Comparison of ENCODE assay signal across 8 cellular contexts in genomic region chr1:149103109-149104081, GRCh38. TPM values are rescaled to one million over a fixed set of nuclear protein-coding genes. Genes with fewer than 3 reads are reported as not detected.
A peak's percentile ranks its signal among the peaks of the same experiment; 100 is the strongest.
DNase-seq lines count a peak whose midpoint lies in the region; ATAC-seq and TF ChIP-seq lines count a peak whose summit lies in the region.
"Not testable (repeated sequence)": the region's sequence is repeated elsewhere in the genome, so short reads cannot be mapped to it uniquely, and the experiment has no call there.

Gene NBPF9, minus strand, starts transcription at chr1:149103551. Its CDS starts 21,412 bp downstream, at chr1:149082139.

- peak within 1 kb of the TSS; percentile 79; the same call in 1 of the 2 replicates for H3K27ac Mint-ChIP-seq in WTC11
- H3K27ac Mint-ChIP-seq in MCF 10A (ENCODE audit: low read depth, unreplicated experiment), result peak within 1 kb of the TSS; percentile 39

- not testable (repeated sequence) for H3K4me1 ChIP-seq in iPS-20b (ENCODE audit: insufficient read depth, low read length); uterus

- BruUV-seq in MCF 10A (replicated peaks; lab: Mats Ljungman, UMichigan), result TSS peak; percentile 47

- ATAC-seq in GM18520 (IDR thresholded peaks at IDR 0.05; ENCODE audit: unreplicated experiment), result peak; percentile 70
- peak; percentile 97 for ATAC-seq in HG02885 (IDR thresholded peaks at IDR 0.05; ENCODE audit: poor library complexity, unreplicated experiment)
- peak; percentile 98 for ATAC-seq in WTC11
- ATAC-seq in sciatic nerve, result peak; percentile 99

- POLR2A ChIA-PET in WTC11 (lab: Charles Lee); MCF 10A (lab: Yijun Ruan, JAX): not testable (repeated sequence)

- DNase-seq in NCI-H1694 treated with DMSO at 0.1 percent for 48 hours (lab: John Stamatoyannopoulos, UW), result peak; percentile 12
- peak; percentile 57 for DNase-seq in WTC11 (ENCODE audit: low spot score)
- DNase-seq in MCF 10A (ENCODE audit: unreplicated experiment), result peak; percentile 44
- peak; percentile 67 for DNase-seq in sciatic nerve (ENCODE audit: low spot score)
- peak; percentile 47 to 72 for DNase-seq in uterus

- not testable (repeated sequence) for H3K36me3 ChIP-seq in iPS-20b (ENCODE audit: insufficient read depth, low read depth, low read length); uterus

- not testable (repeated sequence) for H3K27ac ChIP-seq in iPS-20b (ENCODE audit: low read length)
- peak within 1 kb of the TSS; percentile 71 to 87 for H3K27ac ChIP-seq in uterus

- H3K27me3 ChIP-seq in iPS-20b (ENCODE audit: insufficient read depth, low read length); uterus: not testable (repeated sequence)

- TF ChIP-seq POLR2A in uterus (IDR thresholded peaks at IDR 0.05), result peak in 1 of 2 donors; percentile 43

- not testable (repeated sequence) for H3K9me3 ChIP-seq in iPS-20b (ENCODE audit: insufficient read depth, low read depth, low read length); uterus

- H3K4me1 Mint-ChIP-seq in WTC11; MCF 10A (ENCODE audit: insufficient read depth, unreplicated experiment): not testable (repeated sequence)

- intact Hi-C loops in MCF 10A (cut with micrococcal nuclease); sciatic nerve (cut with DNase I); uterus (cut with DNase I; ENCODE audit: low total_unique reads): not testable (repeated sequence)

- H3K27me3 Mint-ChIP-seq in WTC11 (ENCODE audit: low read depth), result peaks cover 34% of the 10 kb centered on the region
- H3K27me3 Mint-ChIP-seq in MCF 10A (ENCODE audit: insufficient read depth, unreplicated experiment), result not testable (repeated sequence)

- H3K9me3 Mint-ChIP-seq in WTC11; MCF 10A (ENCODE audit: unreplicated experiment): not testable (repeated sequence)

- not testable (repeated sequence) for TF ChIP-seq CTCF in WTC11 (IDR thresholded peaks at IDR 0.05); MCF 10A (IDR thresholded peaks at IDR 0.05; ENCODE audit: unreplicated experiment)
- TF ChIP-seq CTCF in uterus (IDR thresholded peaks at IDR 0.05), result peak in 1 of 4 experiments; percentile 6

- not testable (repeated sequence) for H3K9ac ChIP-seq in iPS-20b (ENCODE audit: low read depth, low read length)

- CTCF ChIA-PET in WTC11 (lab: Charles Lee); MCF 10A (lab: Yijun Ruan, JAX): not testable (repeated sequence)

- H3K36me3 Mint-ChIP-seq in WTC11; MCF 10A (ENCODE audit: insufficient read depth, unreplicated experiment): not testable (repeated sequence)

- H3K4me3 Mint-ChIP-seq in WTC11 (peak within 1 kb of the TSS; percentile 93), MCF 10A (ENCODE audit: unreplicated experiment) (peak within 1 kb of the TSS; percentile 89)

- peak within 1 kb of the TSS; percentile 45; the same call in 1 of the 2 replicates for H3K4me3 ChIP-seq in iPS-20b (ENCODE audit: low read length)
- H3K4me3 ChIP-seq in uterus, result peak within 1 kb of the TSS; percentile 37 to 46

RNA-seq across cellular contexts. Expression of gene NBPF9, which starts in this region (rescaled TPM):
- 2.5 to 4.5 TPM (median 2.9 TPM) in 3 replicates for total RNA-seq in WTC11 (2021)
- 50.7 and 51.4 TPM in 2 replicates for total RNA-seq in MCF 10A (2022)
- total RNA-seq in sciatic nerve, result 33.5 TPM
- 10 to 100 TPM in 3 of 4 donors, 1 to 10 TPM in 1; 9.7 to 38.8 (median 15.3) TPM for total RNA-seq in uterus

Comparison
In these comparisons a context has a peak if more than half of its experiments do, and no peak if none do; other contexts are left out.
1. DNase-seq: peak in every context shown above with its lines; median percentile 67 in sciatic nerve; 60 in uterus; 57 in WTC11; 44 in MCF 10A; 12 in NCI-H1694 treated with DMSO at 0.1 percent for 48 hours.